20 cellular contexts compared by ENCODE assay signal in the genomic region with DNA sequence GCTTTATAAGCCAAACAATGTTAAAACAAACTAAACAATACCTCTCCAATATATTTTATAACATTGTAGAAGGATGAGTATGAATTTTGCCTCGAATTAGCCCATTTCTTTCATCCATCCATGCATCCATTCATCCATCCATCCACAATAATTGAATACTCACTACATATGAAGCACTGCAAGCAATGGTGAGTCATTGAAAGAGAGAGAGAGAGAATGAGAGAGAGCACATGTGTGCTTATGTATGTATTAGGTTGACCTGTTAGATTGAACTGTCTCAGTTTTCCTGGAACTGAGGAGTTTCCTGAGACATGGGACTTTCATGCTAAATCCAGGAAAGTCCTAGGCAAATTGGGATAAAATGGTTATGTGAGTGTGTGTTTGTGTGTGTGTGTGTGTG.
DNase-seq lines count a peak whose midpoint lies in the region; ATAC-seq, FAIRE-seq and TF ChIP-seq lines count a peak whose summit lies in the region.
"Had no signal": no experiment of that assay in that cellular context is flagged by ENCODE, and none has a peak within 500 bp of the region (broad histone marks: within the 10 kb centered on the region; RNA-seq: fewer than 3 reads in every experiment).

No MANE protein-coding gene starts in this region.

- H3K4me3 ChIP-seq in A549 (no peak overlapping the region), cardiac fibroblast (replicated peaks in 1 of 2; ENCODE audit: low read depth in 2 of 2, low read length in 2 of 2) (no peak overlapping the region), fibroblast of pulmonary artery (replicated peaks; ENCODE audit: low read depth, low read length) (no peak overlapping the region), brain microvascular endothelial cell (ENCODE audit: low read depth, low read length) (no peak overlapping the region)
- H3K4me3 ChIP-seq: GM12878 had no signal

- DNase-seq in A549 (ENCODE audit: low read depth in 1 of 2, low spot score in 1 of 2) (no peak), ELR (ENCODE audit: low read depth) (peak; percentile 36), cardiac fibroblast (ENCODE audit: low read depth in 2 of 2) (peak; percentile 21 to 54), fibroblast of pulmonary artery (ENCODE audit: low read depth) (peak; percentile 39), brain microvascular endothelial cell (no peak)
- no peak for DNase-seq in activated CD4-positive, alpha-beta T cell treated with anti-CD3 and anti-CD28 coated beads for 4 hours
- DNase-seq: ACHN; AML-193; Caco-2; CD4-positive, alpha-beta T cell; DMS79 treated with DMSO at 0.1 percent for 48 hours; GOT3; H7; HFFc6 had no signal

- no peak for TF ChIP-seq POLR2A in A549 (IDR thresholded peaks at IDR 0.05; ENCODE audit: low read length)

- FAIRE-seq in A549 (lab: Jason Lieb, UNC): no peak
- FAIRE-seq: D721Med, GM12878, HepG2 had no signal

- TF ChIP-seq RAD21 in A549 (conservative IDR thresholded peaks at IDR 0.05 in 1 of 2, IDR thresholded peaks at IDR 0.05 in 1 of 2): no peak

- in situ Hi-C loops in brain microvascular endothelial cell (cut with HindIII; ENCODE audit: low pct_ligation_motif_present, low sequenced_read_pairs): no loop called here

- no peaks in the 10 kb centered on the region for H3K27me3 ChIP-seq in brain microvascular endothelial cell (replicated peaks)

- no peaks in the 10 kb centered on the region for H3K4me1 ChIP-seq in A549

- H3K36me3 ChIP-seq in brain microvascular endothelial cell (replicated peaks): no peaks in the 10 kb centered on the region

- TF ChIP-seq CTCF in A549 (IDR thresholded peaks at IDR 0.05) (no peak), cardiac fibroblast (IDR thresholded peaks at IDR 0.05; ENCODE audit: low read depth, low read length) (no peak), fibroblast of pulmonary artery (IDR thresholded peaks at IDR 0.05; ENCODE audit: low read length, missing control alignments) (no peak), brain microvascular endothelial cell (IDR thresholded peaks at IDR 0.05; ENCODE audit: low read depth, low read length, missing control alignments) (no peak)

- no peaks in the 10 kb centered on the region for H3K9me3 ChIP-seq in A549

- no peak for TF ChIP-seq EP300 in A549 (IDR thresholded peaks at IDR 0.05)

- no peak overlapping the region for H3K4me2 ChIP-seq in A549

- WGBS in A549 (ENCODE audit: missing lambda C conversion rate): 2% methylated on average over 1 of the region's 1 CpG

- ATAC-seq in A549: no peak
- no peak for ATAC-seq in HG02970 (IDR thresholded peaks at IDR 0.05; ENCODE audit: low FRiP score, unreplicated experiment)
- ATAC-seq: GM12878, HCT116, HepG2 had no signal

- H3K27ac ChIP-seq in A549: no peak overlapping the region
- H3K27ac ChIP-seq in brain microvascular endothelial cell: no peak overlapping the region
- H3K27ac ChIP-seq: C4-2B had no signal

- CTCF ChIA-PET in A549 (lab: Yijun Ruan, JAX): interaction anchor here (0.9 kb wide), 1 partner anchor 720 kb away, joined by 3 read pairs; no protein-coding TSS in a partner anchor

- POLR2A ChIA-PET in A549 (lab: Yijun Ruan, JAX): no interaction called here

TF ChIP-seq in A549, 52 proteins besides CTCF, POLR2A, EP300 and RAD21:
- TF ChIP-seq FOSL2 (IDR thresholded peaks at IDR 0.05) (no peak), FOSL2 (CRISPR knock-in tag; IDR thresholded peaks at IDR 0.05) (peak; percentile 19; the same call in 1 of the 2 replicates)
- TF ChIP-seq, protein P1, sequence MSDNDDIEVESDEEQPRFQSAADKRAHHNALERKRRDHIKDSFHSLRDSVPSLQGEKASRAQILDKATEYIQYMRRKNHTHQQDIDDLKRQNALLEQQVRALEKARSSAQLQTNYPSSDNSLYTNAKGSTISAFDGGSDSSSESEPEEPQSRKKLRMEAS (IDR thresholded peaks at IDR 0.05): no peak

Comparison
In these comparisons a context has a peak if more than half of its experiments do, and no peak if none do; other contexts are left out.
1. DNase-seq: peak in ELR (single experiment), cardiac fibroblast (2 of 2) and fibroblast of pulmonary artery (single experiment); none in A549 (0 of 2), activated CD4-positive, alpha-beta T cell treated with anti-CD3 and anti-CD28 coated beads for 4 hours (0 of 2) and brain microvascular endothelial cell (single experiment).